15 cellular contexts compared by ENCODE assay signal in the genomic region with DNA sequence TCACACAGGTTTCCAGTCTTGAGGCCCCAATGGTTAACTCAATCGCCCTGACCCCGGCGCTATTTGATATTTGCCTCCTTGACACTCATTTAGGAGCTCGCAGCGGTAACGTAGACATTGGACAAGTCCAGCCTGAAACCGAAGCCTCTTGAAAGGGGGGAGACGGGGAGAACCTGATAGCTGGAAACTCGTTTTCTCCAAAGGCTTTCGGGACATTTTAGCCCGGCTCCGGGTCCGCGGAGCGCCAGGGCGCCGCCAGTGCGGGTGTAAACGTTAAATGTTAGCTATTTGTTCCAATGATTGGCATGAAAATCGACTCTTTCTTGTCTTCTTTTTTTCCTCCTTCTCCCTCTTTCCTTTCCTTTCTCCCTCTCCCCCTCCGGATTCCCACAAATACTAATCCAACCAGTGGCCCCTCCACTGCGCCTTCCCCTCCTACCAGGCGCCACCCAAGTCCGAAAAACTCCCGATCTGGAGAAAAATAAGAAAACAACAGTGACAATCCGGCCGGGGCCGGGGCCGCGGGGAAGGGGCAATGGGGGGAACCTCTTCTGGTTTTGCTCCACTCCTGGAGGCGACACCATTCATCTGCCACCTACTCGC. TPM values are rescaled to one million over a fixed set of nuclear protein-coding genes. Genes with fewer than 3 reads are reported as not detected.
DNase-seq lines count a peak whose midpoint lies in the region; ATAC-seq and TF ChIP-seq lines count a peak whose summit lies in the region.
"Had no signal": no experiment of that assay in that cellular context is flagged by ENCODE, and none has a peak within 500 bp of the region (broad histone marks: within the 10 kb centered on the region; RNA-seq: fewer than 3 reads in every experiment).

No MANE protein-coding gene starts in this region.

- H3K9me3 Mint-ChIP-seq in activated naive CD8-positive, alpha-beta T cell treated with anti-CD3 and anti-CD28 coated beads for 36 hours: peaks cover 5% of the 10 kb centered on the region
- no peaks in the 10 kb centered on the region for H3K9me3 Mint-ChIP-seq in natural killer cell treated with Interleukin-12 subunit alpha and Interleukin-12 subunit beta and Interleukin-15 and Interleukin-18, amount 100 ng/mL, for 72 hours
- no peaks in the 10 kb centered on the region for H3K9me3 Mint-ChIP-seq in type B pancreatic cell

- peaks cover 36% of the 10 kb centered on the region for H3K4me1 Mint-ChIP-seq in activated naive CD8-positive, alpha-beta T cell treated with anti-CD3 and anti-CD28 coated beads for 36 hours
- H3K4me1 Mint-ChIP-seq in natural killer cell treated with Interleukin-12 subunit alpha and Interleukin-12 subunit beta and Interleukin-15 and Interleukin-18, amount 100 ng/mL, for 72 hours (ENCODE audit: low read depth in 2 of 2): peaks cover 26 to 27% of the 10 kb centered on the region in 2 donors
- peaks cover 12% of the 10 kb centered on the region for H3K4me1 Mint-ChIP-seq in type B pancreatic cell (ENCODE audit: unreplicated experiment)

- no peak overlapping the region for H3K27ac Mint-ChIP-seq in activated naive CD8-positive, alpha-beta T cell treated with anti-CD3 and anti-CD28 coated beads for 36 hours
- no peak overlapping the region for H3K27ac Mint-ChIP-seq in natural killer cell treated with Interleukin-12 subunit alpha and Interleukin-12 subunit beta and Interleukin-15 and Interleukin-18, amount 100 ng/mL, for 72 hours
- no peak overlapping the region for H3K27ac Mint-ChIP-seq in type B pancreatic cell

- DNase-seq in stimulated activated CD4-positive, alpha-beta T cell treated with anti-CD3 and anti-CD28 coated beads, Interleukin-15, amount 100 ng/mL, for 24 hours: peak; percentile 15
- no peak for DNase-seq in stimulated activated CD4-positive, alpha-beta T cell treated with anti-CD3 and anti-CD28 coated beads, Interleukin-12 subunit alpha, Interleukin-12 subunit beta, amount 100 ng/mL, for 4 hours
- DNase-seq in activated naive CD8-positive, alpha-beta T cell treated with anti-CD3 and anti-CD28 coated beads for 36 hours: no peak
- no peak for DNase-seq in natural killer cell treated with Interleukin-12 subunit alpha and Interleukin-12 subunit beta and Interleukin-15 and Interleukin-18, amount 100 ng/mL, for 72 hours (ENCODE audit: low spot score)
- DNase-seq in type B pancreatic cell (ENCODE audit: extremely low spot score, unreplicated experiment) (no peak), 8988T (no peak)
- DNase-seq: activated effector memory CD4-positive, alpha-beta T cell treated with Interleukin-2 at 50 U/mL for 16 hours; BE2C; caudate nucleus; DMS79; IMR-90; NCI-H1048 had no signal

- no peak for TF ChIP-seq CTCF in type B pancreatic cell (conservative IDR thresholded peaks at IDR 0.05)

- no peak for ATAC-seq in natural killer cell treated with Interleukin-12 subunit alpha and Interleukin-12 subunit beta and Interleukin-15 and Interleukin-18, amount 100 ng/mL, for 72 hours
- ATAC-seq in GM19455 (IDR thresholded peaks at IDR 0.05; ENCODE audit: unreplicated experiment) (no peak), GM21723 (IDR thresholded peaks at IDR 0.05; ENCODE audit: unreplicated experiment) (no peak)

- H3K36me3 Mint-ChIP-seq in activated naive CD8-positive, alpha-beta T cell treated with anti-CD3 and anti-CD28 coated beads for 36 hours: peaks cover 1% of the 10 kb centered on the region
- H3K36me3 Mint-ChIP-seq in natural killer cell treated with Interleukin-12 subunit alpha and Interleukin-12 subunit beta and Interleukin-15 and Interleukin-18, amount 100 ng/mL, for 72 hours: peaks cover 6% of the 10 kb centered on the region
- H3K36me3 Mint-ChIP-seq in type B pancreatic cell: peaks cover 4% of the 10 kb centered on the region

- peaks cover 98% of the 10 kb centered on the region for H3K27me3 Mint-ChIP-seq in activated naive CD8-positive, alpha-beta T cell treated with anti-CD3 and anti-CD28 coated beads for 36 hours
- peaks cover 52 to 74% of the 10 kb centered on the region in 2 donors for H3K27me3 Mint-ChIP-seq in natural killer cell treated with Interleukin-12 subunit alpha and Interleukin-12 subunit beta and Interleukin-15 and Interleukin-18, amount 100 ng/mL, for 72 hours
- peaks cover 95% of the 10 kb centered on the region for H3K27me3 Mint-ChIP-seq in type B pancreatic cell

- peak overlapping the region; percentile 15 for H3K4me3 Mint-ChIP-seq in activated naive CD8-positive, alpha-beta T cell treated with anti-CD3 and anti-CD28 coated beads for 36 hours
- peak overlapping the region; percentile 32 for H3K4me3 Mint-ChIP-seq in natural killer cell treated with Interleukin-12 subunit alpha and Interleukin-12 subunit beta and Interleukin-15 and Interleukin-18, amount 100 ng/mL, for 72 hours
- H3K4me3 Mint-ChIP-seq in type B pancreatic cell: peak overlapping the region; percentile 60

RNA-seq across cellular contexts. Expression of gene GATA3, which starts 17.2 kb away (rescaled TPM):
- total RNA-seq in activated naive CD8-positive, alpha-beta T cell treated with anti-CD3 and anti-CD28 coated beads for 36 hours: 1 to 10 TPM; 8.4 to 8.8 TPM
- total RNA-seq in natural killer cell treated with Interleukin-12 subunit alpha and Interleukin-12 subunit beta and Interleukin-15 and Interleukin-18, amount 100 ng/mL, for 72 hours: 10 to 100 TPM in 1 of 2 donors, 1 to 10 TPM in 1; 7.6 to 10.9 TPM
- total RNA-seq in type B pancreatic cell (ENCODE audit: low replicate concordance): 18.5 and 71.4 TPM in 2 replicates
- total RNA-seq: IMR-90, SK-MEL-5 had no signal
